28 cellular contexts compared by ENCODE assay signal in the genomic region with DNA sequence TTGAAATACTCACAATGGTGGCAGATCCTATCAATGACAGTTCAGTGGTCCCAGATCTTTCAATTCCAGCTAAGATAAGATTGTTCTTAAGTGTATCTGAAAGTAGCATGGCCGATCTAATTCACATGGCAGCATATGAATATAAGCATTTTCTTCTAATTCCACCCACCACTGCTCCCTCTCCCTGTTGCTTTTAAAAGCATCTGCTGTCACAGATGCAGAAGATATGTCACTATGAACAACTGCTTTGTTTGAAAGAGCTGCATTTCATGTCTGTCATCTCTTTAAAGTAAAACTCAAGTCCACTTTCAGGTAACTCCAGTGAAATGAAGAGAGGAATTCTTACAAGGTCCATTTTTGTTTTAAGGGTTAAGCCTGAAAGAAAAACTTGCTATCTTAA.
"Had no signal": no experiment of that assay in that cellular context is flagged by ENCODE, and none has a peak within 500 bp of the region (broad histone marks: within the 10 kb centered on the region; RNA-seq: fewer than 3 reads in every experiment).

No MANE protein-coding gene starts in this region.

- H3K4me1 ChIP-seq: stomach, suprapubic skin, testis, thyroid gland, tibial nerve, upper lobe of left lung, upper lobe of right lung, uterus, vagina had no signal

- H3K4me3 Mint-ChIP-seq: stimulated activated effector memory CD8-positive, alpha-beta T cell treated with anti-CD3 and anti-CD28 coated beads, Interleukin-12 subunit alpha, Interleukin-12 subunit beta, amount 100 ng/mL, for 72 hours; stimulated activated memory B cell treated with anti-CD40 and anti-IgM and Interleukin-4, amounts not matched to agents 10 μg/mL and 1 μg/mL and 100 μg/mL, for 72 hours; stimulated activated naive B cell treated with anti-CD40 and anti-IgM and Interleukin-4, amounts not matched to agents 10 μg/mL and 1 μg/mL and 100 μg/mL, for 72 hours; stimulated activated naive CD8-positive, alpha-beta T cell treated with anti-CD3 and anti-CD28 coated beads, Interleukin-15, amount 100 ng/mL, for 72 hours; stimulated activated naive CD8-positive, alpha-beta T cell treated with anti-CD3 and anti-CD28 coated beads, Interleukin-15, Interleukin-2, amounts not matched to agents 100 ng/mL and 50 ng/mL, for 24 hours; type B pancreatic cell had no signal

- H3K27me3 ChIP-seq: stomach, suprapubic skin, testis, thyroid gland, tibial artery, tibial nerve, transverse colon, upper lobe of left lung, upper lobe of right lung, uterus, vagina had no signal

- H3K36me3 ChIP-seq: stomach, suprapubic skin, thoracic aorta, thyroid gland, tibial artery, tibial nerve, transverse colon, upper lobe of left lung, upper lobe of right lung, uterus, vagina had no signal

- H3K9me3 ChIP-seq: stomach, suprapubic skin, testis, thoracic aorta, thyroid gland, tibial artery, tibial nerve, transverse colon, upper lobe of left lung, upper lobe of right lung, uterus, vagina had no signal

- H3K36me3 Mint-ChIP-seq: stimulated activated effector memory CD8-positive, alpha-beta T cell treated with anti-CD3 and anti-CD28 coated beads, Interleukin-12 subunit alpha, Interleukin-12 subunit beta, amount 100 ng/mL, for 72 hours; stimulated activated memory B cell treated with anti-CD40 and anti-IgM and Interleukin-4, amounts not matched to agents 10 μg/mL and 1 μg/mL and 100 μg/mL, for 72 hours; stimulated activated naive B cell treated with anti-CD40 and anti-IgM and Interleukin-4, amounts not matched to agents 10 μg/mL and 1 μg/mL and 100 μg/mL, for 72 hours; type B pancreatic cell had no signal

- H3K27ac Mint-ChIP-seq: stimulated activated effector memory CD8-positive, alpha-beta T cell treated with anti-CD3 and anti-CD28 coated beads, Interleukin-12 subunit alpha, Interleukin-12 subunit beta, amount 100 ng/mL, for 72 hours; stimulated activated memory B cell treated with anti-CD40 and anti-IgM and Interleukin-4, amounts not matched to agents 10 μg/mL and 1 μg/mL and 100 μg/mL, for 72 hours; stimulated activated naive B cell treated with anti-CD40 and anti-IgM and Interleukin-4, amounts not matched to agents 10 μg/mL and 1 μg/mL and 100 μg/mL, for 72 hours; stimulated activated naive CD8-positive, alpha-beta T cell treated with anti-CD3 and anti-CD28 coated beads, Interleukin-15, amount 100 ng/mL, for 72 hours; stimulated activated naive CD8-positive, alpha-beta T cell treated with anti-CD3 and anti-CD28 coated beads, Interleukin-15, Interleukin-2, amounts not matched to agents 100 ng/mL and 50 ng/mL, for 24 hours; type B pancreatic cell had no signal

- DNase-seq: stimulated activated CD4-positive, alpha-beta T cell treated with anti-CD3 and anti-CD28 coated beads, Interleukin-2, amount 100 ng/mL, for 48 hours; stimulated activated CD4-positive, alpha-beta T cell treated with anti-CD3 and anti-CD28 coated beads, Interleukin-4, amount 100 ng/mL, for 1 hour; stimulated activated CD4-positive, alpha-beta T cell treated with anti-CD3 and anti-CD28 coated beads, Interleukin-4, amount 100 ng/mL, for 24 hours; stimulated activated CD4-positive, alpha-beta T cell treated with anti-CD3 and anti-CD28 coated beads, Interleukin-4, amount 100 ng/mL, for 4 hours; stimulated activated CD8-positive, alpha-beta memory T cell treated with anti-CD3 and anti-CD28 coated beads, Interleukin-4, amount 100 ng/mL, for 48 hours; stimulated activated naive B cell treated with anti-CD40 and anti-IgM and Interleukin-4, amounts not matched to agents 10 μg/mL and 1 μg/mL and 100 μg/mL, for 72 hours; stimulated activated naive CD4-positive, alpha-beta T cell; stimulated activated naive CD4-positive, alpha-beta T cell treated with Interleukin-2 at 50 U/mL for 16 hours; stimulated activated naive CD8-positive, alpha-beta T cell treated with anti-CD3 and anti-CD28 coated beads, Interleukin-15, amount 100 ng/mL, for 72 hours; stimulated activated naive CD8-positive, alpha-beta T cell treated with anti-CD3 and anti-CD28 coated beads, Interleukin-15, Interleukin-2, amounts not matched to agents 100 U/mL and 50 U/mL, for 24 hours; stomach; substantia nigra; testis; thyroid gland; tibial artery; transverse colon; trophoblast cell; upper lobe of left lung; upper lobe of right lung; uterus had no signal

- H3K27me3 Mint-ChIP-seq: stimulated activated memory B cell treated with anti-CD40 and anti-IgM and Interleukin-4, amounts not matched to agents 10 μg/mL and 1 μg/mL and 100 μg/mL, for 72 hours; stimulated activated naive B cell treated with anti-CD40 and anti-IgM and Interleukin-4, amounts not matched to agents 10 μg/mL and 1 μg/mL and 100 μg/mL, for 72 hours; stimulated activated naive CD8-positive, alpha-beta T cell treated with anti-CD3 and anti-CD28 coated beads, Interleukin-15, amount 100 ng/mL, for 72 hours; stimulated activated naive CD8-positive, alpha-beta T cell treated with anti-CD3 and anti-CD28 coated beads, Interleukin-15, Interleukin-2, amounts not matched to agents 100 ng/mL and 50 ng/mL, for 24 hours had no signal

- H3K27ac ChIP-seq: stomach, suprapubic skin, testis, thoracic aorta, thyroid gland, tibial artery, tibial nerve, transverse colon, upper lobe of left lung, upper lobe of right lung, uterus, vagina had no signal

- H3K4me1 Mint-ChIP-seq: stimulated activated effector memory CD8-positive, alpha-beta T cell treated with anti-CD3 and anti-CD28 coated beads, Interleukin-12 subunit alpha, Interleukin-12 subunit beta, amount 100 ng/mL, for 72 hours; stimulated activated memory B cell treated with anti-CD40 and anti-IgM and Interleukin-4, amounts not matched to agents 10 μg/mL and 1 μg/mL and 100 μg/mL, for 72 hours; stimulated activated naive B cell treated with anti-CD40 and anti-IgM and Interleukin-4, amounts not matched to agents 10 μg/mL and 1 μg/mL and 100 μg/mL, for 72 hours; stimulated activated naive CD8-positive, alpha-beta T cell treated with anti-CD3 and anti-CD28 coated beads, Interleukin-15, amount 100 ng/mL, for 72 hours had no signal

- H3K4me3 ChIP-seq: stomach, suprapubic skin, testis, thoracic aorta, thyroid gland, tibial artery, tibial nerve, transverse colon, upper lobe of left lung, upper lobe of right lung, uterus, vagina had no signal

- H3K9me3 Mint-ChIP-seq: stimulated activated memory B cell treated with anti-CD40 and anti-IgM and Interleukin-4, amounts not matched to agents 10 μg/mL and 1 μg/mL and 100 μg/mL, for 72 hours; stimulated activated naive B cell treated with anti-CD40 and anti-IgM and Interleukin-4, amounts not matched to agents 10 μg/mL and 1 μg/mL and 100 μg/mL, for 72 hours; stimulated activated naive CD8-positive, alpha-beta T cell treated with anti-CD3 and anti-CD28 coated beads, Interleukin-15, Interleukin-2, amounts not matched to agents 100 ng/mL and 50 ng/mL, for 24 hours; type B pancreatic cell had no signal
